In genomic region chr4:42719257-42719656, GRCh38 we compare ENCODE assay signal across 32 cellular contexts.
"Had no signal": no experiment of that assay in that cellular context is flagged by ENCODE, and none has a peak within 500 bp of the region (broad histone marks: within the 10 kb centered on the region; RNA-seq: fewer than 3 reads in every experiment).

No MANE protein-coding gene starts in this region.

- H3K36me3 ChIP-seq: adrenal gland, brain microvascular endothelial cell, breast epithelium had no signal

- H3K9me3 ChIP-seq: adrenal gland, body of pancreas, breast epithelium had no signal

- H3K4me3 ChIP-seq: adrenal gland, body of pancreas, breast epithelium had no signal

- DNase-seq: activated B cell treated with CpG ODN at 0.5 μM for 24 hours; activated CD4-positive, alpha-beta memory T cell treated with anti-CD3 and anti-CD28 coated beads for 36 hours; activated CD4-positive, alpha-beta T cell treated with anti-CD3 and anti-CD28 coated beads for 4 hours; activated CD4-positive, alpha-beta T cell treated with anti-CD3 and anti-CD28 coated beads, Interleukin-2, amount 10 ng/mL, durations not matched to agents 24 days and 14 days; activated CD4-positive, alpha-beta T cell treated with anti-CD3 and anti-CD28 coated beads, Interleukin-2, amount 50 U/mL, for 1 hour; activated CD4-positive, alpha-beta T cell treated with anti-CD3 and anti-CD28 coated beads, Interleukin-2, amount 50 U/mL, for 4 hours; activated CD4-positive, CD25-positive, alpha-beta regulatory T cell treated with anti-CD3 and anti-CD28 coated beads, Interleukin-2, amount 50 U/mL, for 72 hours; activated CD8-positive, alpha-beta memory T cell treated with anti-CD3 and anti-CD28 coated beads, Interleukin-2, amount 50 U/mL, for 4 hours; activated CD8-positive, alpha-beta T cell treated with anti-CD3 and anti-CD28 coated beads for 36 hours; activated effector memory CD4-positive, alpha-beta T cell treated with anti-CD3 and anti-CD28 coated beads, Interleukin-2, amount 50 U/mL, for 16 hours; activated gamma-delta T cell treated with Interleukin-2 at 50 U/mL for 16 hours; activated naive CD4-positive, alpha-beta T cell; activated naive CD4-positive, alpha-beta T cell treated with anti-CD3 and anti-CD28 coated beads for 36 hours; activated naive CD4-positive, alpha-beta T cell treated with anti-CD3 and anti-CD28 coated beads, Interleukin-2, amount 50 U/mL, for 16 hours; activated naive CD8-positive, alpha-beta T cell treated with anti-CD3 and anti-CD28 coated beads for 36 hours; activated T-cell treated with anti-CD3 and anti-CD28 coated beads for 4 hours; activated T-cell treated with anti-CD3 and anti-CD28 coated beads, Interleukin-2, amount 50 U/mL, for 1 hour; activated T-cell treated with anti-CD3 and anti-CD28 coated beads, Interleukin-2, amount 50 U/mL, for 4 hours; activated T-cell treated with anti-CD3 and anti-CD28 coated beads, Interleukin-2, amount 50 U/mL, for 72 hours; adrenal gland; amniotic stem cell; aorta; body of pancreas; brain microvascular endothelial cell; central memory CD4-positive, alpha-beta T cell; T-helper 2 cell; T-helper 9 cell had no signal

- H3K27me3 ChIP-seq: adrenal gland, body of pancreas, brain microvascular endothelial cell, breast epithelium had no signal

- H3K27ac ChIP-seq: adrenal gland, body of pancreas, brain microvascular endothelial cell, breast epithelium had no signal

- FAIRE-seq: astrocyte, TTC549 had no signal

- H3K4me1 ChIP-seq: adrenal gland, body of pancreas, breast epithelium had no signal

- ATAC-seq: activated CD8-positive, alpha-beta T cell treated with anti-CD3 and anti-CD28 coated beads for 36 hours; activated naive CD4-positive, alpha-beta T cell treated with anti-CD3 and anti-CD28 coated beads, Interleukin-2, amount 50 U/mL, for 72 hours; activated T-cell treated with anti-CD3 and anti-CD28 coated beads, Interleukin-2, amount 50 U/mL, for 4 hours; activated T-cell treated with anti-CD3 and anti-CD28 coated beads, Interleukin-2, amount 50 U/mL, for 72 hours; activated T-helper 17 cell treated with anti-CD3 and anti-CD28 coated beads, Interleukin-2, amount 50 U/mL, for 72 hours; body of pancreas had no signal
